In the genomic region with DNA sequence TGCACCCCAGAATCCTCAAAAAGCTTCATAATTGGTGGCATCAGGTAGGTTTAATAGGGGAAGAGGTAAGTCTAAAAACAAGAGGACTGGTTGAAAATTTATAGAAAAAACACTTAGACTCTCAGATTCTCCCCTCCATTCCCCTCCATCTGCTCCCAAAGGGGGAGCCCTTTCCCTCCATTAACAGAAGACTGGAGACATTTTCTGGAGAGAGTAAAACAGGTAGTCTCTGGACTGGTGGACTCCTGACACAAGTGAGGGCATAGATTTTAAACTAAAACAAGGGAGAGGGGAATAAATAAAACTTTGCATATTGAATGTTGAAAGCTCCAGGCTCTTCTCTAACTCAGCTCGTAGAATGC, we compare ENCODE assay signal across 1 cellular context.
TF ChIP-seq lines count a peak whose summit lies in the region.

No MANE protein-coding gene starts in this region.

TF ChIP-seq in GM23338, 12 proteins besides CTCF, POLR2A, EP300 and RAD21 (continued from another document):
- TF ChIP-seq, protein P1, sequence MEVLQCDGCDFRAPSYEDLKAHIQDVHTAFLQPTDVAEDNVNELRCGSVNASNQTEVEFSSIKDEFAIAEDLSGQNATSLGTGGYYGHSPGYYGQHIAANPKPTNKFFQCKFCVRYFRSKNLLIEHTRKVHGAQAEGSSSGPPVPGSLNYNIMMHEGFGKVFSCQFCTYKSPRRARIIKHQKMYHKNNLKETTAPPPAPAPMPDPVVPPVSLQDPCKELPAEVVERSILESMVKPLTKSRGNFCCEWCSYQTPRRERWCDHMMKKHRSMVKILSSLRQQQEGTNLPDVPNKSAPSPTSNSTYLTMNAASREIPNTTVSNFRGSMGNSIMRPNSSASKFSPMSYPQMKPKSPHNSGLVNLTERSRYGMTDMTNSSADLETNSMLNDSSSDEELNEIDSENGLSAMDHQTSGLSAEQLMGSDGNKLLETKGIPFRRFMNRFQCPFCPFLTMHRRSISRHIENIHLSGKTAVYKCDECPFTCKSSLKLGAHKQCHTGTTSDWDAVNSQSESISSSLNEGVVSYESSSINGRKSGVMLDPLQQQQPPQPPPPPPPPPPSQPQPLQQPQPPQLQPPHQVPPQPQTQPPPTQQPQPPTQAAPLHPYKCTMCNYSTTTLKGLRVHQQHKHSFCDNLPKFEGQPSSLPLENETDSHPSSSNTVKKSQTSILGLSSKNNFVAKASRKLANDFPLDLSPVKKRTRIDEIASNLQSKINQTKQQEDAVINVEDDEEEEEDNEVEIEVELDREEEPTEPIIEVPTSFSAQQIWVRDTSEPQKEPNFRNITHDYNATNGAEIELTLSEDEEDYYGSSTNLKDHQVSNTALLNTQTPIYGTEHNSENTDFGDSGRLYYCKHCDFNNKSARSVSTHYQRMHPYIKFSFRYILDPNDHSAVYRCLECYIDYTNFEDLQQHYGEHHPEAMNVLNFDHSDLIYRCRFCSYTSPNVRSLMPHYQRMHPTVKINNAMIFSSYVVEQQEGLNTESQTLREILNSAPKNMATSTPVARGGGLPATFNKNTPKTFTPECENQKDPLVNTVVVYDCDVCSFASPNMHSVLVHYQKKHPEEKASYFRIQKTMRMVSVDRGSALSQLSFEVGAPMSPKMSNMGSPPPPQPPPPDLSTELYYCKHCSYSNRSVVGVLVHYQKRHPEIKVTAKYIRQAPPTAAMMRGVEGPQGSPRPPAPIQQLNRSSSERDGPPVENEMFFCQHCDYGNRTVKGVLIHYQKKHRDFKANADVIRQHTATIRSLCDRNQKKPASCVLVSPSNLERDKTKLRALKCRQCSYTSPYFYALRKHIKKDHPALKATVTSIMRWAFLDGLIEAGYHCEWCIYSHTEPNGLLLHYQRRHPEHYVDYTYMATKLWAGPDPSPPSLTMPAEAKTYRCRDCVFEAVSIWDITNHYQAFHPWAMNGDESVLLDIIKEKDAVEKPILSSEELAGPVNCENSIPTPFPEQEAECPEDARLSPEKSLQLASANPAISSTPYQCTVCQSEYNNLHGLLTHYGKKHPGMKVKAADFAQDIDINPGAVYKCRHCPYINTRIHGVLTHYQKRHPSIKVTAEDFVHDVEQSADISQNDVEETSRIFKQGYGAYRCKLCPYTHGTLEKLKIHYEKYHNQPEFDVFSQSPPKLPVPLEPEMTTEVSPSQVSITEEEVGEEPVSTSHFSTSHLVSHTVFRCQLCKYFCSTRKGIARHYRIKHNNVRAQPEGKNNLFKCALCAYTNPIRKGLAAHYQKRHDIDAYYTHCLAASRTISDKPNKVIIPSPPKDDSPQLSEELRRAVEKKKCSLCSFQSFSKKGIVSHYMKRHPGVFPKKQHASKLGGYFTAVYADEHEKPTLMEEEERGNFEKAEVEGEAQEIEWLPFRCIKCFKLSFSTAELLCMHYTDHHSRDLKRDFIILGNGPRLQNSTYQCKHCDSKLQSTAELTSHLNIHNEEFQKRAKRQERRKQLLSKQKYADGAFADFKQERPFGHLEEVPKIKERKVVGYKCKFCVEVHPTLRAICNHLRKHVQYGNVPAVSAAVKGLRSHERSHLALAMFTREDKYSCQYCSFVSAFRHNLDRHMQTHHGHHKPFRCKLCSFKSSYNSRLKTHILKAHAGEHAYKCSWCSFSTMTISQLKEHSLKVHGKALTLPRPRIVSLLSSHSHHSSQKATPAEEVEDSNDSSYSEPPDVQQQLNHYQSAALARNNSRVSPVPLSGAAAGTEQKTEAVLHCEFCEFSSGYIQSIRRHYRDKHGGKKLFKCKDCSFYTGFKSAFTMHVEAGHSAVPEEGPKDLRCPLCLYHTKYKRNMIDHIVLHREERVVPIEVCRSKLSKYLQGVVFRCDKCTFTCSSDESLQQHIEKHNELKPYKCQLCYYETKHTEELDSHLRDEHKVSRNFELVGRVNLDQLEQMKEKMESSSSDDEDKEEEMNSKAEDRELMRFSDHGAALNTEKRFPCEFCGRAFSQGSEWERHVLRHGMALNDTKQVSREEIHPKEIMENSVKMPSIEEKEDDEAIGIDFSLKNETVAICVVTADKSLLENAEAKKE (CRISPR knock-in tag; IDR thresholded peaks at IDR 0.05): no peak
- no peak for TF ChIP-seq STAT1 (IDR thresholded peaks at IDR 0.05; ENCODE audit: unreplicated experiment)
- TF ChIP-seq ZNF114 (CRISPR knock-in tag; IDR thresholded peaks at IDR 0.05): no peak
- TF ChIP-seq ZNF331 (CRISPR knock-in tag; IDR thresholded peaks at IDR 0.05; ENCODE audit: low read depth): no peak
